In genomic region chr5:8940934-8941333, GRCh38 we compare ENCODE assay signal across 27 cellular contexts.
"Had no signal": no experiment of that assay in that cellular context is flagged by ENCODE, and none has a peak within 500 bp of the region (broad histone marks: within the 10 kb centered on the region; RNA-seq: fewer than 3 reads in every experiment).

No MANE protein-coding gene starts in this region.

- H3K4me1 ChIP-seq: stomach, suprapubic skin, testis, thyroid gland, tibial artery, tibial nerve, transverse colon, upper lobe of left lung, upper lobe of right lung, uterus, vagina had no signal

- H3K4me3 ChIP-seq: stomach, suprapubic skin, testis, thoracic aorta, thyroid gland, tibial artery, tibial nerve, transverse colon, upper lobe of left lung, upper lobe of right lung, uterus, vagina had no signal

- H3K36me3 ChIP-seq: stomach, suprapubic skin, thoracic aorta, thyroid gland, tibial artery, tibial nerve, transverse colon, upper lobe of left lung, upper lobe of right lung, uterus, vagina had no signal

- H3K27me3 ChIP-seq: stomach, suprapubic skin, testis, thyroid gland, tibial artery, tibial nerve, transverse colon, upper lobe of left lung, upper lobe of right lung, uterus, vagina had no signal

- H3K9me3 ChIP-seq: testis, thyroid gland, transverse colon, upper lobe of right lung, vagina had no signal

- H3K27ac ChIP-seq: stomach, suprapubic skin, testis, thoracic aorta, thyroid gland, tibial artery, tibial nerve, transverse colon, upper lobe of left lung, upper lobe of right lung, uterus, vagina had no signal

- DNase-seq: stimulated activated CD4-positive, alpha-beta T cell treated with anti-CD3 and anti-CD28 coated beads, Interleukin-2, amount 100 ng/mL, for 48 hours; stimulated activated CD4-positive, alpha-beta T cell treated with anti-CD3 and anti-CD28 coated beads, Interleukin-4, amount 100 ng/mL, for 1 hour; stimulated activated CD4-positive, alpha-beta T cell treated with anti-CD3 and anti-CD28 coated beads, Interleukin-4, amount 100 ng/mL, for 24 hours; stimulated activated CD4-positive, alpha-beta T cell treated with anti-CD3 and anti-CD28 coated beads, Interleukin-4, amount 100 ng/mL, for 4 hours; stimulated activated CD8-positive, alpha-beta memory T cell treated with anti-CD3 and anti-CD28 coated beads, Interleukin-4, amount 100 ng/mL, for 48 hours; stimulated activated naive B cell treated with anti-CD40 and anti-IgM and Interleukin-4, amounts not matched to agents 10 μg/mL and 1 μg/mL and 100 μg/mL, for 72 hours; stimulated activated naive CD4-positive, alpha-beta T cell; stimulated activated naive CD4-positive, alpha-beta T cell treated with Interleukin-2 at 50 U/mL for 16 hours; stimulated activated naive CD8-positive, alpha-beta T cell treated with anti-CD3 and anti-CD28 coated beads, Interleukin-15, amount 100 ng/mL, for 72 hours; stimulated activated naive CD8-positive, alpha-beta T cell treated with anti-CD3 and anti-CD28 coated beads, Interleukin-15, Interleukin-2, amounts not matched to agents 100 U/mL and 50 U/mL, for 24 hours; stomach; substantia nigra; testis; thyroid gland; tibial artery; transverse colon; trophoblast cell; upper lobe of left lung; upper lobe of right lung; uterus had no signal

- FAIRE-seq: urothelium cell line had no signal

- ATAC-seq: stimulated activated effector memory CD8-positive, alpha-beta T cell treated with anti-CD3 and anti-CD28 coated beads, Interleukin-12 subunit alpha, Interleukin-12 subunit beta, amount 100 ng/mL, for 72 hours; stimulated activated memory B cell treated with anti-CD40 and anti-IgM and Interleukin-4, amounts not matched to agents 10 μg/mL and 1 μg/mL and 100 μg/mL, for 72 hours; stimulated activated naive B cell treated with anti-CD40 and anti-IgM and Interleukin-4, amounts not matched to agents 10 μg/mL and 1 μg/mL and 100 μg/mL, for 72 hours; stimulated activated naive CD8-positive, alpha-beta T cell treated with anti-CD3 and anti-CD28 coated beads, Interleukin-15, amount 100 ng/mL, for 72 hours; stimulated activated naive CD8-positive, alpha-beta T cell treated with anti-CD3 and anti-CD28 coated beads, Interleukin-15, Interleukin-2, amounts not matched to agents 100 U/mL and 50 U/mL, for 24 hours; upper lobe of right lung had no signal
